ENCODE assay signal across 19 cellular contexts in genomic region chr2:238433300-238433915, GRCh38. TPM values are rescaled to one million over a fixed set of nuclear protein-coding genes. Genes with fewer than 3 reads are reported as not detected.
A peak's percentile ranks its signal among the peaks of the same experiment; 100 is the strongest.
DNase-seq lines count a peak whose midpoint lies in the region; ATAC-seq and TF ChIP-seq lines count a peak whose summit lies in the region.
"Had no signal": no experiment of that assay in that cellular context is flagged by ENCODE, and none has a peak within 500 bp of the region (broad histone marks: within the 10 kb centered on the region; RNA-seq: fewer than 3 reads in every experiment).

No MANE protein-coding gene starts in this region.

- no peak for ATAC-seq in activated T-cell treated with anti-CD3 and anti-CD28 coated beads, Interleukin-2, amount 50 U/mL, for 72 hours (replicated peaks in 1 of 2)
- ATAC-seq: activated CD4-positive, alpha-beta T cell treated with anti-CD3 and anti-CD28 coated beads for 36 hours; left ventricle myocardium superior; psoas muscle had no signal

- no peaks in the 10 kb centered on the region for H3K27me3 ChIP-seq in endodermal cell (ENCODE audit: control insufficient read depth, insufficient read depth, low read length, poor library complexity, severe bottlenecking)
- H3K27me3 ChIP-seq in adrenal gland = no peaks in the 10 kb centered on the region
- H3K27me3 ChIP-seq: uterus had no signal

- WGBS in endodermal cell (ENCODE audit: insufficient coverage in 1 of 2, insufficient read length in 1 of 2), 2 experiments = 95 to 97% methylated on average over 10 to 14 of the region's 14 CpGs
- WGBS in adrenal gland, 4 donors = 91 to 96% (median 93%) methylated on average over 12 to 14 of the region's 14 CpGs

- H3K4me1 Mint-ChIP-seq in activated T-cell treated with anti-CD3 and anti-CD28 coated beads, Interleukin-2, amount 50 U/mL, for 72 hours (ENCODE audit: low read depth) = peaks cover 39% of the 10 kb centered on the region
- peaks cover 6% of the 10 kb centered on the region for H3K4me1 Mint-ChIP-seq in endodermal cell

- H3K27me3 Mint-ChIP-seq in activated T-cell treated with anti-CD3 and anti-CD28 coated beads, Interleukin-2, amount 50 U/mL, for 72 hours (ENCODE audit: low read depth) = no peaks in the 10 kb centered on the region
- no peaks in the 10 kb centered on the region for H3K27me3 Mint-ChIP-seq in endodermal cell (ENCODE audit: insufficient read depth)
- H3K27me3 Mint-ChIP-seq: activated CD4-positive, alpha-beta T cell treated with anti-CD3 and anti-CD28 coated beads for 36 hours; CD4-positive, CD25-positive, alpha-beta regulatory T cell had no signal

- H3K9ac ChIP-seq in endodermal cell (ENCODE audit: extremely low read depth, low read length, poor library complexity, severe bottlenecking) = no peak overlapping the region

- CTCF ChIA-PET in RWPE1 (lab: Yijun Ruan, JAX) = interaction anchor here (0.8 kb wide), 1 partner anchor 63 kb away, joined by 3 read pairs; no protein-coding TSS in a partner anchor

- peaks cover 6 to 22% of the 10 kb centered on the region in 2 donors for H3K36me3 Mint-ChIP-seq in activated T-cell treated with anti-CD3 and anti-CD28 coated beads, Interleukin-2, amount 50 U/mL, for 72 hours (ENCODE audit: insufficient read depth in 2 of 2)
- H3K36me3 Mint-ChIP-seq in endodermal cell (ENCODE audit: low read depth) = peaks cover 71% of the 10 kb centered on the region

- no peak for DNase-seq in activated T-cell treated with anti-CD3 and anti-CD28 coated beads, Interleukin-2, amount 50 U/mL, for 72 hours
- DNase-seq in activated T-cell treated with anti-CD3 and anti-CD28 coated beads, Interleukin-2, amount 50 U/mL, for 1 hour = no peak
- no peak for DNase-seq in RWPE1 (ENCODE audit: low spot score)
- no peak for DNase-seq in endodermal cell
- no peak for DNase-seq in retinal pigment epithelial cell (ENCODE audit: low read depth)
- DNase-seq in anterior cingulate cortex (lab: John Stamatoyannopoulos, UW) = no peak
- no peak for DNase-seq in adrenal gland
- no peak for DNase-seq in GM10266 (ENCODE audit: extremely low spot score)
- DNase-seq: activated CD4-positive, alpha-beta T cell treated with anti-CD3 and anti-CD28 coated beads for 36 hours; activated T-cell treated with anti-CD3 and anti-CD28 coated beads for 4 hours; CD4-positive, CD25-positive, alpha-beta regulatory T cell; DMS79 treated with DMSO at 0.1 percent for 48 hours; left ventricle myocardium superior; NCI-H1436; NCI-H2227 treated with DMSO at 0.1 percent for 48 hours; psoas muscle; Right ventricle myocardium superior; stimulated activated CD4-positive, alpha-beta T cell treated with anti-CD3 and anti-CD28 coated beads, Interleukin-15, amount 100 ng/mL, for 24 hours; uterus had no signal

- TF ChIP-seq CTCF in RWPE1 (conservative IDR thresholded peaks at IDR 0.05; ENCODE audit: low read depth) = no peak
- TF ChIP-seq CTCF in endodermal cell (conservative IDR thresholded peaks at IDR 0.05) = peak; percentile 50
- TF ChIP-seq CTCF in retinal pigment epithelial cell (conservative IDR thresholded peaks at IDR 0.05; ENCODE audit: low read depth, low read length) = peak; percentile 16
- no peak for TF ChIP-seq CTCF in adrenal gland (IDR thresholded peaks at IDR 0.05)
- TF ChIP-seq CTCF in GM10266 (IDR thresholded peaks at IDR 0.05; ENCODE audit: control insufficient read depth, insufficient read depth, low read depth, missing control alignments) = no peak

- H3K9me3 ChIP-seq in endodermal cell (ENCODE audit: control insufficient read depth, low read length) (peaks cover 16% of the 10 kb centered on the region), adrenal gland (replicated peaks in 1 of 3) (no peaks in the 10 kb centered on the region)

- H3K9me3 Mint-ChIP-seq in activated T-cell treated with anti-CD3 and anti-CD28 coated beads, Interleukin-2, amount 50 U/mL, for 72 hours = peaks cover 0 to 2% of the 10 kb centered on the region in 2 donors
- H3K9me3 Mint-ChIP-seq in endodermal cell = peaks cover 6% of the 10 kb centered on the region

- no peak for TF ChIP-seq POLR2A in adrenal gland (IDR thresholded peaks at IDR 0.05)

- intact Hi-C loops in adrenal gland (cut with DNase I) = no loop called here

- no peak overlapping the region for H3K4me3 Mint-ChIP-seq in activated T-cell treated with anti-CD3 and anti-CD28 coated beads, Interleukin-2, amount 50 U/mL, for 72 hours
- no peak overlapping the region for H3K4me3 Mint-ChIP-seq in endodermal cell
- H3K4me3 Mint-ChIP-seq: activated CD4-positive, alpha-beta T cell treated with anti-CD3 and anti-CD28 coated beads for 36 hours had no signal

- peaks cover 69% of the 10 kb centered on the region for H3K36me3 ChIP-seq in endodermal cell (ENCODE audit: control insufficient read depth, insufficient read depth, low read length)
- peaks cover 0 to 40% of the 10 kb centered on the region in 2 donors for H3K36me3 ChIP-seq in adrenal gland (replicated peaks in 1 of 2)
- H3K36me3 ChIP-seq: uterus had no signal

- peak overlapping the region; percentile 99 for H3K27ac ChIP-seq in RWPE1
- no peak overlapping the region for H3K27ac ChIP-seq in endodermal cell (ENCODE audit: low read depth, low read length)
- H3K27ac ChIP-seq in adrenal gland = no peak overlapping the region
- H3K27ac ChIP-seq: psoas muscle, uterus had no signal

- H3K4me1 ChIP-seq in endodermal cell (ENCODE audit: control insufficient read depth, insufficient read depth, low read length) (no peaks in the 10 kb centered on the region), adrenal gland (replicated peaks in 1 of 2) (peaks cover 0 to 16% of the 10 kb centered on the region in 2 donors)
- H3K4me1 ChIP-seq: uterus had no signal

- H3K27ac Mint-ChIP-seq in activated T-cell treated with anti-CD3 and anti-CD28 coated beads, Interleukin-2, amount 50 U/mL, for 72 hours = peak overlapping the region; percentile 82
- H3K27ac Mint-ChIP-seq in endodermal cell = no peak overlapping the region

- POLR2A ChIA-PET in RWPE1 (lab: Yijun Ruan, JAX; ENCODE audit: low non-redundant PET) = no interaction called here

- H3K4me3 ChIP-seq in endodermal cell (ENCODE audit: low read length) (no peak overlapping the region), retinal pigment epithelial cell (ENCODE audit: low read length) (no peak overlapping the region), adrenal gland (no peak overlapping the region)
- H3K4me3 ChIP-seq: psoas muscle, uterus had no signal

RNA-seq across cellular contexts. Expression of gene ASB1, which starts 6.7 kb away (rescaled TPM):
- 10 to 100 TPM; 49.2 to 52.3 TPM for total RNA-seq in activated T-cell treated with anti-CD3 and anti-CD28 coated beads, Interleukin-2, amount 50 U/mL, for 72 hours
- total RNA-seq in endodermal cell = 10 to 100 TPM; 39.0 to 39.6 TPM
- polyA plus RNA-seq in endodermal cell (2013, experiment 1 of 2) = 23.2 TPM
- polyA plus RNA-seq in endodermal cell (2013, experiment 2 of 2) = 22.2 TPM
- total RNA-seq in adrenal gland = 10 to 100 TPM; 12.2 to 24.1 (median 18.8) TPM
- polyA plus RNA-seq in adrenal gland = 10 to 100 TPM; 12.3 to 28.8 (median 24.8) TPM

Comparison
In these comparisons a context has a peak if more than half of its experiments do, and no peak if none do; other contexts are left out.
1. CTCF ChIP-seq: peak in endodermal cell (single experiment) and retinal pigment epithelial cell (single experiment); none in RWPE1 (single experiment), adrenal gland (0 of 6) and GM10266 (single experiment).